1 cellular context compared by ENCODE assay signal in genomic region chr22:45984316-45984916, GRCh38.
A peak's percentile ranks its signal among the peaks of the same experiment; 100 is the strongest.
TF ChIP-seq lines count a peak whose summit lies in the region.

No MANE protein-coding gene starts in this region.

TF ChIP-seq in K562, 482 proteins besides CTCF, POLR2A, EP300 and RAD21:
- no peak for TF ChIP-seq SETDB1 (IDR thresholded peaks at IDR 0.05; ENCODE audit: low read length)
- peak; percentile 91 for TF ChIP-seq ZNF24 (IDR thresholded peaks at IDR 0.05)
- TF ChIP-seq ZNF316 (IDR thresholded peaks at IDR 0.05): 0 out of 2 replicates have a peak, but pooled peaks have one; percentile 8
- TF ChIP-seq ZNF239 (CRISPR knock-in tag; IDR thresholded peaks at IDR 0.05): no peak
- TF ChIP-seq PCBP2 (IDR thresholded peaks at IDR 0.05; ENCODE audit: low read depth, low read length, poor library complexity, severe bottlenecking): no peak
- TF ChIP-seq ZNF311 (CRISPR knock-in tag; IDR thresholded peaks at IDR 0.05): no peak
- TF ChIP-seq NBN (IDR thresholded peaks at IDR 0.05; ENCODE audit: low read depth): no peak
- no peak for TF ChIP-seq ZNF143 (CRISPR knock-in tag; IDR thresholded peaks at IDR 0.05)
